In genomic region chr22:34319346-34319745, GRCh38 we compare ENCODE assay signal across 37 cellular contexts.
"Had no signal": no experiment of that assay in that cellular context is flagged by ENCODE, and none has a peak within 500 bp of the region (broad histone marks: within the 10 kb centered on the region; RNA-seq: fewer than 3 reads in every experiment).

No MANE protein-coding gene starts in this region.

- H3K36me3 Mint-ChIP-seq: activated naive CD4-positive, alpha-beta T cell treated with anti-CD3 and anti-CD28 coated beads, Interleukin-2, amount 50 U/mL, for 24 hours; activated naive CD8-positive, alpha-beta T cell treated with anti-CD3 and anti-CD28 coated beads for 36 hours; activated naive CD8-positive, alpha-beta T cell treated with anti-CD3 and anti-CD28 coated beads, Interleukin-2, amount 10 ng/mL, durations not matched to agents 7 days and 5 days; brain had no signal

- H3K9me3 Mint-ChIP-seq: activated naive CD4-positive, alpha-beta T cell treated with anti-CD3 and anti-CD28 coated beads, Interleukin-2, amount 50 U/mL, for 24 hours had no signal

- H3K36me3 ChIP-seq: adrenal gland, ascending aorta, brain microvascular endothelial cell, breast epithelium, cardiac muscle cell had no signal

- H3K27me3 Mint-ChIP-seq: activated naive CD4-positive, alpha-beta T cell treated with anti-CD3 and anti-CD28 coated beads, Interleukin-2, amount 50 U/mL, for 24 hours; activated naive CD8-positive, alpha-beta T cell treated with anti-CD3 and anti-CD28 coated beads, Interleukin-2, amount 10 ng/mL, durations not matched to agents 7 days and 5 days; activated T-cell treated with anti-CD3 and anti-CD28 coated beads, Interleukin-2, amount 50 U/mL, for 24 hours; central memory CD8-positive, alpha-beta T cell had no signal

- H3K4me3 Mint-ChIP-seq: activated naive CD4-positive, alpha-beta T cell treated with anti-CD3 and anti-CD28 coated beads for 36 hours; activated naive CD4-positive, alpha-beta T cell treated with anti-CD3 and anti-CD28 coated beads, Interleukin-2, amount 50 U/mL, for 24 hours; activated naive CD8-positive, alpha-beta T cell; activated naive CD8-positive, alpha-beta T cell treated with anti-CD3 and anti-CD28 coated beads for 36 hours; activated naive CD8-positive, alpha-beta T cell treated with anti-CD3 and anti-CD28 coated beads, Interleukin-2, amount 10 ng/mL, durations not matched to agents 7 days and 5 days; activated naive CD8-positive, alpha-beta T cell treated with anti-CD3 and anti-CD28 coated beads, Interleukin-2, amount 50 U/mL, for 24 hours; activated T-cell treated with anti-CD3 and anti-CD28 coated beads, Interleukin-2, amount 50 U/mL, for 24 hours; activated T-cell treated with anti-CD3 and anti-CD28 coated beads, Interleukin-2, amount 50 U/mL, for 4 hours; activated T-cell treated with anti-CD3 and anti-CD28 coated beads, Interleukin-2, amount 50 U/mL, for 72 hours; activated T-helper 1 cell treated with anti-CD3 and anti-CD28 coated beads, Interleukin-12 subunit alpha, Interleukin-12 subunit beta, Interleukin-2, Interleukin-4 antibody, amounts not matched to agents 30 ng/mL and 10 ng/mL and 1 ng/mL, durations not matched to agents 14 hours and 24 hours and 36 hours; activated T-helper 17 cell treated with anti-CD3 and anti-CD28 coated beads, Interleukin-2, amount 50 U/mL, for 72 hours; brain; central memory CD8-positive, alpha-beta T cell had no signal

- DNase-seq: activated effector memory CD4-positive, alpha-beta T cell treated with anti-CD3 and anti-CD28 coated beads, Interleukin-2, amount 50 U/mL, for 16 hours; activated effector memory CD4-positive, alpha-beta T cell treated with Interleukin-2 at 50 U/mL for 16 hours; activated gamma-delta T cell; activated naive CD4-positive, alpha-beta T cell; activated naive CD4-positive, alpha-beta T cell treated with anti-CD3 and anti-CD28 coated beads for 36 hours; activated naive CD4-positive, alpha-beta T cell treated with anti-CD3 and anti-CD28 coated beads, Interleukin-2, amount 50 U/mL, for 16 hours; activated naive CD4-positive, alpha-beta T cell treated with Interleukin-2 at 50 U/mL for 16 hours; activated naive CD8-positive, alpha-beta T cell treated with anti-CD3 and anti-CD28 coated beads for 36 hours; activated naive CD8-positive, alpha-beta T cell treated with anti-CD3 and anti-CD28 coated beads, Interleukin-2, amount 10 ng/mL, durations not matched to agents 7 days and 5 days; activated naive CD8-positive, alpha-beta T cell treated with anti-CD3 and anti-CD28 coated beads, Interleukin-2, amount 50 U/mL, for 24 hours; activated T-cell treated with anti-CD3 and anti-CD28 coated beads for 4 hours; activated T-cell treated with anti-CD3 and anti-CD28 coated beads, Interleukin-2, amount 50 U/mL, for 1 hour; activated T-cell treated with anti-CD3 and anti-CD28 coated beads, Interleukin-2, amount 50 U/mL, for 24 hours; activated T-cell treated with anti-CD3 and anti-CD28 coated beads, Interleukin-2, amount 50 U/mL, for 4 hours; activated T-cell treated with anti-CD3 and anti-CD28 coated beads, Interleukin-2, amount 50 U/mL, for 48 hours; activated T-cell treated with anti-CD3 and anti-CD28 coated beads, Interleukin-2, amount 50 U/mL, for 72 hours; adrenal gland; amniotic stem cell; amygdala; anterior cingulate cortex; aorta; body of pancreas; brain microvascular endothelial cell; caudate nucleus; central memory CD4-positive, alpha-beta T cell; cerebellar nuclear complex had no signal

- H3K27ac Mint-ChIP-seq: activated naive CD4-positive, alpha-beta T cell treated with anti-CD3 and anti-CD28 coated beads for 36 hours; activated naive CD4-positive, alpha-beta T cell treated with anti-CD3 and anti-CD28 coated beads, Interleukin-2, amount 50 U/mL, for 24 hours; activated naive CD4-positive, alpha-beta T cell treated with anti-CD3 and anti-CD28 coated beads, Interleukin-2, amount 50 U/mL, for 72 hours; activated naive CD8-positive, alpha-beta T cell; activated naive CD8-positive, alpha-beta T cell treated with anti-CD3 and anti-CD28 coated beads for 36 hours; activated naive CD8-positive, alpha-beta T cell treated with anti-CD3 and anti-CD28 coated beads, Interleukin-2, amount 10 ng/mL, durations not matched to agents 7 days and 5 days; activated naive CD8-positive, alpha-beta T cell treated with anti-CD3 and anti-CD28 coated beads, Interleukin-2, amount 50 U/mL, for 24 hours; activated T-cell treated with anti-CD3 and anti-CD28 coated beads, Interleukin-2, amount 50 U/mL, for 24 hours; activated T-cell treated with anti-CD3 and anti-CD28 coated beads, Interleukin-2, amount 50 U/mL, for 72 hours; activated T-helper 1 cell treated with anti-CD3 and anti-CD28 coated beads, Interleukin-12 subunit alpha, Interleukin-12 subunit beta, Interleukin-2, Interleukin-4 antibody, amounts not matched to agents 30 ng/mL and 10 ng/mL and 1 ng/mL, durations not matched to agents 14 hours and 24 hours and 36 hours; activated T-helper 17 cell treated with anti-CD3 and anti-CD28 coated beads, Interleukin-2, amount 50 U/mL, for 72 hours; activated T-helper 2 cell treated with anti-CD3 and anti-CD28 coated beads, Interferon-gamma antibody, Interleukin-2, Interleukin-4, amounts not matched to agents 10 μg/mL and 5 μg/mL and 100 μg/mL, durations not matched to agents 14 hours and 24 hours and 36 hours; brain had no signal

- H3K4me1 Mint-ChIP-seq: activated naive CD4-positive, alpha-beta T cell treated with anti-CD3 and anti-CD28 coated beads, Interleukin-2, amount 50 U/mL, for 24 hours; activated naive CD8-positive, alpha-beta T cell treated with anti-CD3 and anti-CD28 coated beads for 36 hours; activated naive CD8-positive, alpha-beta T cell treated with anti-CD3 and anti-CD28 coated beads, Interleukin-2, amount 10 ng/mL, durations not matched to agents 7 days and 5 days; activated naive CD8-positive, alpha-beta T cell treated with anti-CD3 and anti-CD28 coated beads, Interleukin-2, amount 50 U/mL, for 24 hours; activated T-helper 17 cell treated with anti-CD3 and anti-CD28 coated beads, Interleukin-2, amount 50 U/mL, for 72 hours; brain; central memory CD8-positive, alpha-beta T cell had no signal

- H3K27me3 ChIP-seq: ascending aorta, body of pancreas, brain microvascular endothelial cell, breast epithelium, cardiac muscle cell had no signal

- H3K4me1 ChIP-seq: adrenal gland, ascending aorta, body of pancreas, breast epithelium had no signal

- H3K9me3 ChIP-seq: adrenal gland, ascending aorta had no signal

- H3K4me3 ChIP-seq: adrenal gland, ascending aorta, body of pancreas, breast epithelium, cardiac muscle cell had no signal

- H3K27ac ChIP-seq: adrenal gland, ascending aorta, body of pancreas, brain microvascular endothelial cell, breast epithelium, cardiac muscle cell had no signal
